Comparison of ENCODE assay signal across 1 cellular context in genomic region chr17:28807925-28808641, GRCh38.
TF ChIP-seq lines count a peak whose summit lies in the region.

No MANE protein-coding gene starts in this region.

TF ChIP-seq in K562, 482 proteins besides CTCF, POLR2A, EP300 and RAD21 (continued from another document and continues in another):
- peak in 1 of 2 experiments; percentile 30 for TF ChIP-seq AFF1 (IDR thresholded peaks at IDR 0.05; ENCODE audit: low read depth in 1 of 2, partially characterized antibody in 2 of 2)
- TF ChIP-seq SMARCE1 (IDR thresholded peaks at IDR 0.05) = peak; percentile 25; the same call in 1 of the 2 replicates
- TF ChIP-seq ZNF717 (CRISPR knock-in tag; IDR thresholded peaks at IDR 0.05) = no peak
- TF ChIP-seq CHAMP1 (IDR thresholded peaks at IDR 0.05) = no peak
- TF ChIP-seq HIVEP1 (CRISPR knock-in tag; IDR thresholded peaks at IDR 0.05) = no peak
- TF ChIP-seq JUND (IDR thresholded peaks at IDR 0.05; ENCODE audit: borderline replicate concordance, low read depth, low read length) = no peak
- TF ChIP-seq JUND (tag; IDR thresholded peaks at IDR 0.05; ENCODE audit: borderline replicate concordance, low read depth, low read length) = 0 out of 3 replicates have a peak, but pooled peaks have one; percentile 3
- peak; percentile 51 for TF ChIP-seq NFIC (IDR thresholded peaks at IDR 0.05)
- TF ChIP-seq E2F1 (CRISPR knock-in tag; IDR thresholded peaks at IDR 0.05) = no peak
- TF ChIP-seq ARID4B (CRISPR knock-in tag; IDR thresholded peaks at IDR 0.05) = no peak
- peak; percentile 35; the same call in 1 of the 2 replicates for TF ChIP-seq CTBP1 (IDR thresholded peaks at IDR 0.05; ENCODE audit: borderline replicate concordance)
- TF ChIP-seq TGIF2 (CRISPR knock-in tag; IDR thresholded peaks at IDR 0.05) = no peak
- no peak for TF ChIP-seq TCFL5 (CRISPR knock-in tag; conservative IDR thresholded peaks at IDR 0.05)
- TF ChIP-seq C11orf30 (IDR thresholded peaks at IDR 0.05; ENCODE audit: low read depth) = no peak
- TF ChIP-seq ZBTB33 (CRISPR knock-in tag; IDR thresholded peaks at IDR 0.05) = no peak
- TF ChIP-seq STAG1 (CRISPR knock-in tag; IDR thresholded peaks at IDR 0.05; ENCODE audit: borderline replicate concordance) = no peak
- TF ChIP-seq EZH2 (IDR thresholded peaks at IDR 0.05; ENCODE audit: borderline replicate concordance, low read depth, low read length) = no peak
- no peak for TF ChIP-seq HEY1 (CRISPR knock-in tag; IDR thresholded peaks at IDR 0.05; ENCODE audit: borderline replicate concordance)
- no peak for TF ChIP-seq NFATC3 (IDR thresholded peaks at IDR 0.05)
- TF ChIP-seq PCBP2 (IDR thresholded peaks at IDR 0.05; ENCODE audit: low read depth, low read length, poor library complexity, severe bottlenecking) = no peak
- TF ChIP-seq ZNF518B (CRISPR knock-in tag; IDR thresholded peaks at IDR 0.05) = no peak
- TF ChIP-seq FOXK1 (CRISPR knock-in tag; IDR thresholded peaks at IDR 0.05; ENCODE audit: borderline replicate concordance) = no peak
- no peak for TF ChIP-seq POLR3G (IDR thresholded peaks at IDR 0.05; ENCODE audit: extremely low read depth, insufficient read length, insufficient replicate concordance)
- TF ChIP-seq ZBTB17 (CRISPR knock-in tag; IDR thresholded peaks at IDR 0.05) = no peak
- TF ChIP-seq HMBOX1 (IDR thresholded peaks at IDR 0.05) = peak; percentile 81
- TF ChIP-seq NBN (IDR thresholded peaks at IDR 0.05; ENCODE audit: low read depth) = no peak; the same call in 1 of the 2 replicates
- no peak for TF ChIP-seq ZNF561 (CRISPR knock-in tag; conservative IDR thresholded peaks at IDR 0.05)
- no peak for TF ChIP-seq KDM2B (CRISPR knock-in tag; IDR thresholded peaks at IDR 0.05)
- no peak for TF ChIP-seq MAZ (CRISPR knock-in tag; conservative IDR thresholded peaks at IDR 0.05 in 1 of 2, IDR thresholded peaks at IDR 0.05 in 1 of 2)
- no peak for TF ChIP-seq ATF6 (CRISPR knock-in tag; IDR thresholded peaks at IDR 0.05)
- TF ChIP-seq BDP1 (IDR thresholded peaks at IDR 0.05; ENCODE audit: insufficient read depth, insufficient read length) = no peak
- TF ChIP-seq ZNF764 (CRISPR knock-in tag; IDR thresholded peaks at IDR 0.05; ENCODE audit: low read depth) = no peak
